7 cellular contexts compared by ENCODE assay signal in genomic region chr1:1318131-1318652, GRCh38. TPM values are rescaled to one million over a fixed set of nuclear protein-coding genes. Genes with fewer than 3 reads are reported as not detected.
DNase-seq lines count a peak whose midpoint lies in the region; ATAC-seq and TF ChIP-seq lines count a peak whose summit lies in the region.
"Had no signal": no experiment of that assay in that cellular context is flagged by ENCODE, and none has a peak within 500 bp of the region (broad histone marks: within the 10 kb centered on the region; RNA-seq: fewer than 3 reads in every experiment).

No MANE protein-coding gene starts in this region.

- DNase-seq in A172 (ENCODE audit: low spot score) (peak; percentile 87), NCI-H2196 treated with DMSO at 0.1 percent for 48 hours (lab: John Stamatoyannopoulos, UW; ENCODE audit: unreplicated experiment) (peak; percentile 77), foreskin keratinocyte (peak; percentile 72 to 88), ureter (ENCODE audit: low spot score) (peak; percentile 80), HuH-7.5 (ENCODE audit: low spot score) (no peak)
- no peak for DNase-seq in stimulated activated naive B cell treated with anti-CD40 and anti-IgM and Interleukin-4, amounts not matched to agents 10 μg/mL and 1 μg/mL and 100 μg/mL, for 72 hours

- no peaks in the 10 kb centered on the region for H3K9me3 Mint-ChIP-seq in stimulated activated naive B cell treated with anti-CD40 and anti-IgM and Interleukin-4, amounts not matched to agents 10 μg/mL and 1 μg/mL and 100 μg/mL, for 72 hours

- H3K4me3 Mint-ChIP-seq in stimulated activated naive B cell treated with anti-CD40 and anti-IgM and Interleukin-4, amounts not matched to agents 10 μg/mL and 1 μg/mL and 100 μg/mL, for 72 hours, result no peak overlapping the region

- peaks cover 4% of the 10 kb centered on the region for H3K4me1 ChIP-seq in foreskin keratinocyte

- peak; percentile 86 for ATAC-seq in foreskin keratinocyte
- ATAC-seq in stimulated activated naive B cell treated with anti-CD40 and anti-IgM and Interleukin-4, amounts not matched to agents 10 μg/mL and 1 μg/mL and 100 μg/mL, for 72 hours (replicated peaks), result no peak

- H3K4me1 Mint-ChIP-seq in stimulated activated naive B cell treated with anti-CD40 and anti-IgM and Interleukin-4, amounts not matched to agents 10 μg/mL and 1 μg/mL and 100 μg/mL, for 72 hours, result peaks cover 10 to 38% of the 10 kb centered on the region in 2 donors

- no peak overlapping the region for H3K27ac Mint-ChIP-seq in stimulated activated naive B cell treated with anti-CD40 and anti-IgM and Interleukin-4, amounts not matched to agents 10 μg/mL and 1 μg/mL and 100 μg/mL, for 72 hours

- H3K27ac ChIP-seq in foreskin keratinocyte, result no peak overlapping the region
- H3K27ac ChIP-seq: cardiac muscle cell had no signal

- H3K36me3 Mint-ChIP-seq in stimulated activated naive B cell treated with anti-CD40 and anti-IgM and Interleukin-4, amounts not matched to agents 10 μg/mL and 1 μg/mL and 100 μg/mL, for 72 hours, result peaks cover 21 to 50% of the 10 kb centered on the region in 2 donors

- H3K27me3 Mint-ChIP-seq in stimulated activated naive B cell treated with anti-CD40 and anti-IgM and Interleukin-4, amounts not matched to agents 10 μg/mL and 1 μg/mL and 100 μg/mL, for 72 hours, result no peaks in the 10 kb centered on the region

- no peaks in the 10 kb centered on the region for H3K27me3 ChIP-seq in foreskin keratinocyte
- H3K27me3 ChIP-seq: cardiac muscle cell had no signal

- no peak for TF ChIP-seq CTCF in foreskin keratinocyte (conservative IDR thresholded peaks at IDR 0.05)

RNA-seq across cellular contexts. Expression of gene INTS11, which starts 6.3 kb away (rescaled TPM):
- total RNA-seq in A172 (2014; rRNA removed; shearing (Covaris generic)), result 48.4 and 56.7 TPM in 2 replicates
- total RNA-seq in foreskin keratinocyte (84.0 and 85.9 TPM in 2 replicates), ureter (132 TPM)
- 87.5 and 91.9 TPM in 2 replicates for polyA plus RNA-seq in foreskin keratinocyte

RNA-seq across cellular contexts. Expression of gene CPTP, which starts 6.4 kb away (rescaled TPM):
- 17.0 and 19.5 TPM in 2 replicates for total RNA-seq in A172 (2014; rRNA removed; shearing (Covaris generic))
- total RNA-seq in foreskin keratinocyte (26.6 and 28.3 TPM in 2 replicates), ureter (21.4 TPM)
- polyA plus RNA-seq in foreskin keratinocyte, result 33.7 and 35.8 TPM in 2 replicates

RNA-seq across cellular contexts. Expression of gene PUSL1, which starts 9.8 kb away (rescaled TPM):
- 15.6 and 17.3 TPM in 2 replicates for total RNA-seq in A172 (2014; rRNA removed; shearing (Covaris generic))
- total RNA-seq in foreskin keratinocyte (39.7 and 40.1 TPM in 2 replicates), ureter (29.0 TPM)
- polyA plus RNA-seq in foreskin keratinocyte, result 48.3 and 54.5 TPM in 2 replicates

RNA-seq across cellular contexts. Expression of gene ACAP3, which starts 10.5 kb away (rescaled TPM):
- total RNA-seq in A172 (2014; rRNA removed; shearing (Covaris generic)), result 37.2 and 37.5 TPM in 2 replicates
- total RNA-seq in foreskin keratinocyte (26.7 and 33.0 TPM in 2 replicates), ureter (77.6 TPM)
- polyA plus RNA-seq in foreskin keratinocyte, result 18.9 and 24.0 TPM in 2 replicates

RNA-seq across cellular contexts. Expression of gene TAS1R3, which starts 12.9 kb away (rescaled TPM):
- 0.22 and 0.33 TPM in 2 replicates for total RNA-seq in A172 (2014; rRNA removed; shearing (Covaris generic))
- total RNA-seq in foreskin keratinocyte, result 0.04 and 0.10 TPM in 2 replicates
- polyA plus RNA-seq in foreskin keratinocyte, result 0.03 TPM in 2 replicates
- 0.42 TPM for total RNA-seq in ureter

Comparison
In these comparisons a context has a peak if more than half of its experiments do, and no peak if none do; other contexts are left out.
1. DNase-seq: peak in A172 (single experiment), NCI-H2196 treated with DMSO at 0.1 percent for 48 hours (single experiment), foreskin keratinocyte (2 of 2) and ureter (single experiment); none in stimulated activated naive B cell treated with anti-CD40 and anti-IgM and Interleukin-4, amounts not matched to agents 10 μg/mL and 1 μg/mL and 100 μg/mL, for 72 hours (single experiment) and HuH-7.5 (single experiment).